Comparison of ENCODE assay signal across 13 cellular contexts in the genomic region with DNA sequence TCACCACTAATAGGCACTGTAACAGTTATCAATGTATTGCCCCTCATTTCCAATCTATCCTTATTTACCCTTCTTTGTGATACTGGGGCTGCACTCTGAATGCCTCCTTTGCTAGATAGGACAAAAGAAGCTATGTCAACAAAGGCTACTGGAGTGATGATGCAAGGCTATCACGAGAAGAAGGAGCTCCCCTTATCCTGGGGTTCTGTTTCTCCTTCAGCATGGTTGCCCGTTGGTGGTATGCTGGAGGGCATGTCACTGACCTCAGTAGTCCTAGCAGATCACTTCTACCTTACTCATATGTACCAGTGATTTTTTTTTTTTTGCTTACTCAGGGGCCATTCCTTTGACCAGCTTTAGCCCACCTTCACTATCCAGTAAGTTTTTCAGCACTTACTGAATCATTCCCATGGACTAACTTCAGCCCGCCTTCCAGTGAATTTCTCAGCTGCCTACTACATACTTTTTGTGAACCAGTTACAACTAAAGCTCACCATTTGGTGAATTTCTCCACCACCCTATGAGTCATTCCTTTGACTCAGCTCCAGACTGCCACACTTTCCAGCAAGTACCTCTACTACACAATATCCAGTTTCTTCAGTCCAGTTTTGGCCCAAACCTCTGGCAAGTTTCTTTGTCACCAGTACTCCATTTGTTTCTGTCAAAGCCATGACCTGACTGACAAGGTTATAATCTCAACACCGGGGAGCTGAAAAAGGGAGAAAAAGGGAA.
DNase-seq lines count a peak whose midpoint lies in the region; ATAC-seq and TF ChIP-seq lines count a peak whose summit lies in the region.
"Had no signal": no experiment of that assay in that cellular context is flagged by ENCODE, and none has a peak within 500 bp of the region (broad histone marks: within the 10 kb centered on the region; RNA-seq: fewer than 3 reads in every experiment).

No MANE protein-coding gene starts in this region.

- no peak overlapping the region for H3K4me2 ChIP-seq in trophoblast cell (ENCODE audit: low read length)

- no peak overlapping the region for H2AK5ac ChIP-seq in trophoblast cell (ENCODE audit: low read length)

- no peak overlapping the region for H3K14ac ChIP-seq in trophoblast cell (ENCODE audit: low read length)

- no CpG with 5 or more reads among the region's 4 CpGs for WGBS in trophoblast cell (ENCODE audit: extremely low coverage, insufficient coverage, insufficient read length)

- no peaks in the 10 kb centered on the region for H3K79me1 ChIP-seq in trophoblast cell (ENCODE audit: low read length)

- no peak overlapping the region for H3K23ac ChIP-seq in trophoblast cell (ENCODE audit: low read length)

- H4K91ac ChIP-seq in trophoblast cell (ENCODE audit: low read depth, low read length): no peak overlapping the region

- no peak overlapping the region for H3K9ac ChIP-seq in trophoblast cell (ENCODE audit: low read length)

- peaks cover 0 to 3% of the 10 kb centered on the region in 2 experiments for H3K4me1 ChIP-seq in trophoblast cell (ENCODE audit: control insufficient read depth in 1 of 2, insufficient read depth in 2 of 2, low read length in 2 of 2)

- no peak overlapping the region for H2BK5ac ChIP-seq in trophoblast cell (ENCODE audit: low read depth, low read length, poor library complexity)

- H3K27me3 ChIP-seq in trophoblast cell (ENCODE audit: insufficient read depth, low read length): no peaks in the 10 kb centered on the region

- H2BK12ac ChIP-seq in trophoblast cell (ENCODE audit: low read length): no peak overlapping the region

- H2AFZ ChIP-seq in trophoblast cell (ENCODE audit: insufficient read depth, low read length, poor library complexity): no peak overlapping the region

- H3K79me2 ChIP-seq in trophoblast cell (ENCODE audit: control insufficient read depth, insufficient read depth, low read length, poor library complexity): no peaks in the 10 kb centered on the region

- H4K8ac ChIP-seq in trophoblast cell (ENCODE audit: low read depth, low read length): no peak overlapping the region

- H3K4me3 ChIP-seq in epithelial cell of proximal tubule (ENCODE audit: low read depth, low read length) (no peak overlapping the region), trophoblast cell (ENCODE audit: low read depth, low read length) (no peak overlapping the region)

- DNase-seq in GM04504 (ENCODE audit: low read depth) (peak; percentile 65), OCI-M1 (lab: John Stamatoyannopoulos, UW) (peak; percentile 52), epithelial cell of proximal tubule (ENCODE audit: low read depth) (peak; percentile 32), trophoblast cell (peak; percentile 31 to 62), NCI-H1105 (lab: John Stamatoyannopoulos, UW) (no peak), GM19240 (ENCODE audit: insufficient read length, low spot score) (no peak), GM13976 (ENCODE audit: low spot score) (no peak)
- DNase-seq: activated naive CD8-positive, alpha-beta T cell treated with anti-CD3 and anti-CD28 coated beads, Interleukin-2, amount 10 ng/mL, durations not matched to agents 7 days and 5 days; DND-41; NCI-H2029; SHP77; stimulated activated naive B cell treated with anti-CD40 and anti-IgM and Interleukin-4, amounts not matched to agents 10 μg/mL and 1 μg/mL and 100 μg/mL, for 72 hours had no signal

- H4K12ac ChIP-seq in trophoblast cell (ENCODE audit: low read depth, low read length): no peak overlapping the region

- H3K18ac ChIP-seq in trophoblast cell (ENCODE audit: low read length): no peak overlapping the region

- in situ Hi-C loops in GM13976 (cut with MboI; ENCODE audit: low sequenced_read_pairs, unreplicated experiment): no loop called here

- H3K36me3 ChIP-seq in trophoblast cell (ENCODE audit: control insufficient read depth in 1 of 2, insufficient read depth in 2 of 2, low read length in 2 of 2): no peaks in the 10 kb centered on the region

- no peak overlapping the region for H3K27ac ChIP-seq in trophoblast cell (ENCODE audit: low read depth, low read length)

- no peak overlapping the region for H2BK120ac ChIP-seq in trophoblast cell (ENCODE audit: insufficient read depth, low read length, poor library complexity)

- no peaks in the 10 kb centered on the region for H3K9me3 ChIP-seq in trophoblast cell (ENCODE audit: insufficient read depth, low read depth, low read length)

- TF ChIP-seq CTCF in epithelial cell of proximal tubule (conservative IDR thresholded peaks at IDR 0.05; ENCODE audit: low read depth, low read length): no peak
- no peak for TF ChIP-seq CTCF in GM13976 (IDR thresholded peaks at IDR 0.05; ENCODE audit: borderline replicate concordance, control extremely low read depth, extremely low read depth, insufficient read depth, missing control alignments)

- ATAC-seq in HG03354 (IDR thresholded peaks at IDR 0.05; ENCODE audit: poor library complexity, severe bottlenecking, unreplicated experiment): no peak
- ATAC-seq: stimulated activated naive B cell treated with anti-CD40 and anti-IgM and Interleukin-4, amounts not matched to agents 10 μg/mL and 1 μg/mL and 100 μg/mL, for 72 hours had no signal

- no peak overlapping the region for H3K4ac ChIP-seq in trophoblast cell (ENCODE audit: low read depth, low read length)

Comparison
In these comparisons a context has a peak if more than half of its experiments do, and no peak if none do; other contexts are left out.
1. DNase-seq: peak in GM04504 (single experiment), OCI-M1 (single experiment), epithelial cell of proximal tubule (single experiment) and trophoblast cell (2 of 2); none in NCI-H1105 (single experiment), GM19240 (single experiment) and GM13976 (single experiment).